8 cellular contexts compared by ENCODE assay signal in genomic region chrX:135596495-135596894, GRCh38.
A peak's percentile ranks its signal among the peaks of the same experiment; 100 is the strongest.
DNase-seq lines count a peak whose midpoint lies in the region; ATAC-seq lines count a peak whose summit lies in the region.

No MANE protein-coding gene starts in this region.

- intact Hi-C loops in activated CD4-positive, alpha-beta memory T cell treated with anti-CD3 and anti-CD28 coated beads for 36 hours (cut with micrococcal nuclease) = loop anchor here (1.0 kb wide), 1 partner anchor 112 kb away; no protein-coding TSS in a partner anchor

- ATAC-seq in GM19438 (IDR thresholded peaks at IDR 0.05; ENCODE audit: low read depth, unreplicated experiment) (peak; percentile 83), esophagus mucosa (peak; percentile 67), GM18873 (IDR thresholded peaks at IDR 0.05; ENCODE audit: low FRiP score, unreplicated experiment) (no peak), GM19035 (IDR thresholded peaks at IDR 0.05; ENCODE audit: unreplicated experiment) (no peak)

- POLR2A ChIA-PET in activated CD4-positive, alpha-beta memory T cell treated with anti-CD3 and anti-CD28 coated beads for 36 hours (lab: Charles Lee) = no interaction called here

- H3K27me3 Mint-ChIP-seq in activated CD4-positive, alpha-beta memory T cell treated with anti-CD3 and anti-CD28 coated beads for 36 hours = peaks cover 3% of the 10 kb centered on the region

- CTCF ChIA-PET in activated CD4-positive, alpha-beta memory T cell treated with anti-CD3 and anti-CD28 coated beads for 36 hours (lab: Charles Lee) = interaction anchor here (0.6 to 0.7 kb wide), 4 partner anchors 9 to 115 kb away, joined by 3 to 7 read pairs (median 3); no protein-coding TSS in a partner anchor

- H3K4me3 Mint-ChIP-seq in activated CD4-positive, alpha-beta memory T cell treated with anti-CD3 and anti-CD28 coated beads for 36 hours = no peak overlapping the region

- no peaks in the 10 kb centered on the region for H3K9me3 Mint-ChIP-seq in activated CD4-positive, alpha-beta memory T cell treated with anti-CD3 and anti-CD28 coated beads for 36 hours

- H3K27ac Mint-ChIP-seq in activated CD4-positive, alpha-beta memory T cell treated with anti-CD3 and anti-CD28 coated beads for 36 hours = no peak overlapping the region

- DNase-seq in AG20443 (ENCODE audit: low spot score) (peak; percentile 27), NCI-H226 (peak; percentile 5), pons (ENCODE audit: low spot score) (peak; percentile 20)
- peak; percentile 58 for DNase-seq in activated CD4-positive, alpha-beta memory T cell treated with anti-CD3 and anti-CD28 coated beads for 36 hours

- no peaks in the 10 kb centered on the region for H3K36me3 Mint-ChIP-seq in activated CD4-positive, alpha-beta memory T cell treated with anti-CD3 and anti-CD28 coated beads for 36 hours

- no peaks in the 10 kb centered on the region for H3K4me1 Mint-ChIP-seq in activated CD4-positive, alpha-beta memory T cell treated with anti-CD3 and anti-CD28 coated beads for 36 hours (ENCODE audit: low read depth)

Comparison
In these comparisons a context has a peak if more than half of its experiments do, and no peak if none do; other contexts are left out.
1. DNase-seq: peak in every context shown above with its lines; median percentile 58 in activated CD4-positive, alpha-beta memory T cell treated with anti-CD3 and anti-CD28 coated beads for 36 hours; 27 in AG20443; 20 in pons; 5 in NCI-H226.
2. ATAC-seq: peak in GM19438 (single experiment) and esophagus mucosa (single experiment); none in GM18873 (single experiment) and GM19035 (single experiment).